Comparison of ENCODE assay signal across 19 cellular contexts in the genomic region with DNA sequence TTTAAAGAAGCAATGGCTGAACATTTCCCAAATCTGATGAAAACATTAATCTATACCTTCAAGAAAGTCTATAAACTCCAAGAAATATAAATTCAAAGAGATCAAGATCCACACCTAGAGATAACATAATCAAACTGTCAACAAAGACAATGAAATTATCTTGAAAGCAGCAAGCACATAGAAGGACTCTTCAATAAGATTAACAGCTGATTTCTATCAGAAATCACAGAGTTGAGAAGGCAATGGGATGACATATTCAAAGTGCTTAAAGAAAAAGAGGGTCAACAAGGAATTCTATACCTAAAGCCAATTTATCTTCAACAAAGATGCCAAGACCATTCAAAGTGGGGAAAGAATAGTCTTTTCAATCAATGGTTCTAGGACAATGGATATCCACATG. TPM values are rescaled to one million over a fixed set of nuclear protein-coding genes. Genes with fewer than 3 reads are reported as not detected.
DNase-seq lines count a peak whose midpoint lies in the region; ATAC-seq, FAIRE-seq and TF ChIP-seq lines count a peak whose summit lies in the region.
"Had no signal": no experiment of that assay in that cellular context is flagged by ENCODE, and none has a peak within 500 bp of the region (broad histone marks: within the 10 kb centered on the region; RNA-seq: fewer than 3 reads in every experiment).

No MANE protein-coding gene starts in this region.

- in situ Hi-C loops in HepG2 (cut with HindIII; ENCODE audit: extremely low pct_ligation_motif_present, low pct_unique_long_range_greater_than_20kb): no loop called here
- in situ Hi-C loops in K562 (cut with MboI): no loop called here

- TF ChIP-seq RAD21 in HepG2 (CRISPR knock-in tag; IDR thresholded peaks at IDR 0.05): no peak
- TF ChIP-seq RAD21 in K562 (CRISPR knock-in tag; conservative IDR thresholded peaks at IDR 0.05 in 1 of 2, IDR thresholded peaks at IDR 0.05 in 1 of 2): no peak

- H3K27me3 ChIP-seq in HepG2 (ENCODE audit: control insufficient read depth in 1 of 2, insufficient read depth in 2 of 2, low read length in 2 of 2) (0 out of 5 replicates have a peak, but pooled peaks cover 0 to 6% of the 10 kb centered on the region in 2 experiments), right lobe of liver (no peaks in the 10 kb centered on the region), K562 (ENCODE audit: control insufficient read depth in 2 of 2, insufficient read depth in 2 of 2, low read length in 2 of 2) (no peaks in the 10 kb centered on the region)
- H3K27me3 ChIP-seq: BLaER1 treated with 17β-estradiol and CSF1 and Interleukin-3, amounts not matched to agents 10 nM and 100 nM had no signal

- no peak for TF ChIP-seq POLR2A in HepG2 (IDR thresholded peaks at IDR 0.05; ENCODE audit: insufficient read depth in 1 of 2, low read depth in 2 of 2, low read length in 2 of 2)
- TF ChIP-seq POLR2A in right lobe of liver (IDR thresholded peaks at IDR 0.05): no peak
- TF ChIP-seq POLR2A in K562 (conservative IDR thresholded peaks at IDR 0.05): no peak

- no peak for FAIRE-seq in HepG2 (lab: Jason Lieb, UNC)
- no peak for FAIRE-seq in K562 (lab: Jason Lieb, UNC)
- FAIRE-seq: GM12891, GM19239, H1 had no signal

- intact Hi-C loops in HepG2 (cut with micrococcal nuclease; ENCODE audit: unreplicated experiment): no loop called here
- intact Hi-C loops in right lobe of liver (cut with DNase I): no loop called here
- intact Hi-C loops in K562 (cut with micrococcal nuclease): no loop called here
- intact Hi-C loops in Calu3 (cut with micrococcal nuclease; ENCODE audit: unreplicated experiment): no loop called here

- no peak overlapping the region for H3K4me3 Mint-ChIP-seq in Calu3 (ENCODE audit: low read depth, unreplicated experiment)
- H3K4me3 Mint-ChIP-seq: B cell; CD8-positive, alpha-beta T cell had no signal

- H3K79me2 ChIP-seq in HepG2 (ENCODE audit: insufficient read depth, low read length) (no peaks in the 10 kb centered on the region), K562 (ENCODE audit: control insufficient read depth, insufficient read depth, low read length) (no peaks in the 10 kb centered on the region)

- H3K4me2 ChIP-seq in HepG2 (ENCODE audit: low read depth, low read length): no peak overlapping the region
- no peak overlapping the region for H3K4me2 ChIP-seq in K562 (ENCODE audit: insufficient read depth, low read length)
- H3K4me2 ChIP-seq: BLaER1 treated with 17β-estradiol and CSF1 and Interleukin-3, amounts not matched to agents 10 nM and 100 nM had no signal

- H3K27me3 Mint-ChIP-seq in Calu3 (ENCODE audit: unreplicated experiment): no peaks in the 10 kb centered on the region

- peaks cover 5% of the 10 kb centered on the region; the same call in 1 of the 2 replicates for H3K9me3 ChIP-seq in HepG2 (ENCODE audit: low read length)
- no peaks in the 10 kb centered on the region for H3K9me3 ChIP-seq in right lobe of liver
- H3K9me3 ChIP-seq in K562 (replicated peaks; ENCODE audit: control insufficient read depth, insufficient read depth, low read depth, low read length): 0 out of 2 replicates have a peak, but pooled peaks cover 2% of the 10 kb centered on the region

- no peak for TF ChIP-seq EP300 in HepG2 (IDR thresholded peaks at IDR 0.05; ENCODE audit: low read depth in 2 of 2, low read length in 2 of 2)
- TF ChIP-seq EP300 in HepG2 (CRISPR knock-in tag; IDR thresholded peaks at IDR 0.05; ENCODE audit: borderline replicate concordance): no peak
- no peak for TF ChIP-seq EP300 in K562 (IDR thresholded peaks at IDR 0.05; ENCODE audit: low read length)

- H3K4me3 ChIP-seq in HepG2 (replicated peaks in 1 of 3; ENCODE audit: insufficient read depth in 1 of 3, low read depth in 2 of 3, low read length in 3 of 3): no peak overlapping the region
- no peak overlapping the region for H3K4me3 ChIP-seq in right lobe of liver
- no peak overlapping the region for H3K4me3 ChIP-seq in K562
- H3K4me3 ChIP-seq: BLaER1 treated with 17β-estradiol and CSF1 and Interleukin-3, amounts not matched to agents 10 nM and 100 nM had no signal

- DNase-seq in HepG2 (ENCODE audit: low spot score) (no peak), right lobe of liver (no peak), NCI-H1105 treated with DMSO at 0.1 percent for 48 hours (lab: John Stamatoyannopoulos, UW) (peak; percentile 18), K562 (ENCODE audit: extremely low read depth in 1 of 4, low spot score in 3 of 4) (no peak), Calu3 (no peak)
- DNase-seq: CD8-positive, alpha-beta T cell; DMS 273 treated with DMSO at 0.1 percent for 48 hours; DMS53; DND-41; EL; HCEC 1CT had no signal

- H2AFZ ChIP-seq in HepG2 (ENCODE audit: low read length) (no peak overlapping the region), K562 (ENCODE audit: low read depth, low read length) (no peak overlapping the region)

- TF ChIP-seq CTCF in HepG2 (CRISPR knock-in tag; IDR thresholded peaks at IDR 0.05) (no peak), right lobe of liver (IDR thresholded peaks at IDR 0.05) (no peak), K562 (IDR thresholded peaks at IDR 0.05 in 2 of 3, conservative IDR thresholded peaks at IDR 0.05 in 1 of 3; ENCODE audit: insufficient read depth in 2 of 3, low read depth in 1 of 3, low read length in 3 of 3) (no peak), Calu3 (IDR thresholded peaks at IDR 0.05; ENCODE audit: unreplicated experiment) (no peak)

- H4K20me1 ChIP-seq in HepG2 (ENCODE audit: insufficient read depth, low read length): no peaks in the 10 kb centered on the region
- no peaks in the 10 kb centered on the region for H4K20me1 ChIP-seq in K562 (replicated peaks; ENCODE audit: control insufficient read depth, insufficient read depth, low read length)
- H4K20me1 ChIP-seq: BLaER1 treated with 17β-estradiol and CSF1 and Interleukin-3, amounts not matched to agents 10 nM and 100 nM had no signal

- POLR2A ChIA-PET in HepG2 (lab: Yijun Ruan, JAX): no interaction called here
- POLR2A ChIA-PET in K562 (lab: Yijun Ruan, JAX): interaction anchor here (0.8 kb wide), 1 partner anchor 9 kb away, joined by 3 read pairs; no protein-coding TSS in a partner anchor

- H3K36me3 Mint-ChIP-seq in Calu3 (ENCODE audit: insufficient read depth, unreplicated experiment): no peaks in the 10 kb centered on the region

- H3K27ac Mint-ChIP-seq in Calu3 (ENCODE audit: unreplicated experiment): no peak overlapping the region
- H3K27ac Mint-ChIP-seq: B cell; CD8-positive, alpha-beta T cell had no signal

- H3K36me3 ChIP-seq in HepG2 (replicated peaks in 1 of 2; ENCODE audit: control insufficient read depth in 1 of 2, insufficient read depth in 2 of 2, low read length in 2 of 2) (no peaks in the 10 kb centered on the region), right lobe of liver (no peaks in the 10 kb centered on the region), K562 (ENCODE audit: control insufficient read depth, insufficient read depth, low read length) (no peaks in the 10 kb centered on the region; the same call in 2 of the 3 replicates)
- H3K36me3 ChIP-seq: BLaER1 treated with 17β-estradiol and CSF1 and Interleukin-3, amounts not matched to agents 10 nM and 100 nM had no signal

- H3K9ac ChIP-seq in HepG2 (ENCODE audit: insufficient read depth, low read depth, low read length): no peak overlapping the region
- no peak overlapping the region for H3K9ac ChIP-seq in K562 (ENCODE audit: insufficient read depth in 1 of 2, low read depth in 2 of 2, low read length in 2 of 2)
- H3K9ac ChIP-seq: BLaER1 treated with 17β-estradiol and CSF1 and Interleukin-3, amounts not matched to agents 10 nM and 100 nM had no signal

- no peak overlapping the region for H3K27ac ChIP-seq in HepG2 (ENCODE audit: extremely low read length, insufficient read depth, low read length)
- H3K27ac ChIP-seq in right lobe of liver: no peak overlapping the region
- H3K27ac ChIP-seq in K562 (ENCODE audit: extremely low read depth, low read depth, low read length): no peak overlapping the region
- H3K27ac ChIP-seq: BLaER1 treated with 17β-estradiol and CSF1 and Interleukin-3, amounts not matched to agents 10 nM and 100 nM had no signal

- H3K4me1 Mint-ChIP-seq in Calu3 (ENCODE audit: low read depth, unreplicated experiment): no peaks in the 10 kb centered on the region
- H3K4me1 Mint-ChIP-seq: B cell had no signal

- CTCF ChIA-PET in HepG2 (lab: Yijun Ruan, JAX; ENCODE audit: low intra/inter-chr PET ratio, low total read pairs): no interaction called here
- CTCF ChIA-PET in K562 (lab: Yijun Ruan, JAX; ENCODE audit: low intra/inter-chr PET ratio): interaction anchor here (0.7 kb wide), 1 partner anchor 15 kb away, joined by 3 read pairs; no protein-coding TSS in a partner anchor
- CTCF ChIA-PET in Calu3 (lab: Charles Lee): no interaction called here

- no peaks in the 10 kb centered on the region for H3K9me1 ChIP-seq in K562 (ENCODE audit: control insufficient read depth, insufficient read depth, low read length)

- BruUV-seq in HepG2 (replicated peaks; lab: Mats Ljungman, UMichigan): no TSS peak
- no TSS peak for BruUV-seq in K562 (replicated peaks; lab: Mats Ljungman, UMichigan)
- no TSS peak for BruUV-seq in Calu3 (replicated peaks; lab: Mats Ljungman, UMichigan)

- peaks cover 10% of the 10 kb centered on the region for H3K9me3 Mint-ChIP-seq in Calu3 (ENCODE audit: low read depth, unreplicated experiment)

- H3K4me1 ChIP-seq in HepG2 (ENCODE audit: insufficient read depth, low read length): no peaks in the 10 kb centered on the region
- no peaks in the 10 kb centered on the region for H3K4me1 ChIP-seq in right lobe of liver
- peaks cover 0 to 3% of the 10 kb centered on the region in 2 experiments; a peak in 1 of 5 replicates for H3K4me1 ChIP-seq in K562 (replicated peaks in 1 of 2; ENCODE audit: control insufficient read depth in 2 of 2, insufficient read depth in 2 of 2, low read length in 2 of 2)

- ATAC-seq in HepG2 (no peak), right lobe of liver (no peak), K562 (no peak), HG03565 (IDR thresholded peaks at IDR 0.05; ENCODE audit: unreplicated experiment) (no peak)
- ATAC-seq: CD8-positive, alpha-beta T cell had no signal

RNA-seq across cellular contexts. Expression of a gene that starts 41.1 kb away (rescaled TPM):
- total RNA-seq in HepG2 (2016; rRNA removed; fragmentation: Illumina TruSeq; extraction: Trizol): 0.07 TPM in 1 of 2 replicates, not detected in the other
- total RNA-seq in HepG2 (2016; cell fraction: cytosol; rRNA removed; fragmentation: Illumina TruSeq; extraction: Trizol; ENCODE audit: low read depth): not detected in 2 replicates
- total RNA-seq in HepG2 (2016; cell fraction: insoluble cytoplasmic fraction; rRNA removed; fragmentation: Illumina TruSeq; extraction: Trizol): 0.04 TPM in 1 of 2 replicates, not detected in the other
- not detected in 2 replicates for total RNA-seq in HepG2 (2016; cell fraction: membrane; rRNA removed; fragmentation: Illumina TruSeq; extraction: Trizol)
- 0.09 TPM in 1 of 2 replicates, not detected in the other for total RNA-seq in HepG2 (2016; cell fraction: nucleus; rRNA removed; fragmentation: Illumina TruSeq; extraction: Trizol)
- 0.04 TPM in 2 replicates for polyA plus RNA-seq in HepG2 (2011; rRNA removed)
- polyA plus RNA-seq in HepG2 (2011; cell fraction: cytosol; rRNA removed): 0.03 TPM in 1 of 2 replicates, not detected in the other
- not detected in 2 replicates for polyA plus RNA-seq in HepG2 (2011; cell fraction: nucleus; rRNA removed)
- polyA plus RNA-seq in HepG2 (2012): 0.12 and 0.23 TPM in 2 replicates
- not detected in 2 replicates for polyA plus RNA-seq in HepG2 (2016; cell fraction: cytosol; fragmentation: Illumina TruSeq; extraction: Trizol; ENCODE audit: low read depth)
- 0.12 and 0.13 TPM in 2 replicates for polyA plus RNA-seq in HepG2 (2016; cell fraction: insoluble cytoplasmic fraction; fragmentation: Illumina TruSeq; extraction: Trizol; ENCODE audit: low read depth)
- 0.08 TPM in 1 of 2 replicates, not detected in the other for polyA plus RNA-seq in HepG2 (2016; cell fraction: membrane; fragmentation: Illumina TruSeq; extraction: Trizol; ENCODE audit: low read depth)
- 0.44 TPM in 1 of 2 replicates, not detected in the other for polyA plus RNA-seq in HepG2 (2016; cell fraction: nucleus; fragmentation: Illumina TruSeq; extraction: Trizol; ENCODE audit: insufficient read depth, low read depth)
- not detected in 2 replicates for polyA minus RNA-seq in HepG2 (2011; rRNA and poly(A)+ RNA removed; ENCODE audit: low replicate concordance)
- not detected in 2 replicates for polyA minus RNA-seq in HepG2 (2011; cell fraction: cytosol; rRNA and poly(A)+ RNA removed)
- polyA minus RNA-seq in HepG2 (2011; cell fraction: nucleus; rRNA and poly(A)+ RNA removed): not detected in 2 replicates
- under 1 TPM in 4 of 6 experiments, not detected in 2; 0.13 to 0.56 (median 0.37) TPM for total RNA-seq in right lobe of liver
- 0.37 and 0.84 TPM in 2 replicates for total RNA-seq in K562 (2011; cell fraction: chromatin; rRNA removed; ENCODE audit: low replicate concordance)
- 0.17 and 0.26 TPM in 2 replicates for total RNA-seq in K562 (2011; cell fraction: nucleolus; rRNA removed)
- total RNA-seq in K562 (2011; cell fraction: nucleoplasm; rRNA removed): 0.31 and 0.44 TPM in 2 replicates
- 0.27 and 0.57 TPM in 2 replicates for total RNA-seq in K562 (2014; rRNA removed)
- total RNA-seq in K562 (2014; rRNA removed; fragmentation: Illumina TruSeq; extraction: Trizol): 0.67 and 0.91 TPM in 2 replicates
- 0.33 and 0.34 TPM in 2 replicates for total RNA-seq in K562 (2015; rRNA removed; fragmentation: Illumina TruSeq; extraction: Trizol)
- total RNA-seq in K562 (2021): 0.65 and 0.82 TPM in 2 replicates
- 0.35 and 0.51 TPM in 2 replicates for polyA plus RNA-seq in K562 (2011; rRNA removed)
- 0.24 and 0.34 TPM in 2 replicates for polyA plus RNA-seq in K562 (2011; cell fraction: cytosol; rRNA removed)
- polyA plus RNA-seq in K562 (2011; cell fraction: nucleus; rRNA removed): 0.23 and 0.29 TPM in 2 replicates
- polyA plus RNA-seq in K562 (2012): 0.86 and 12.2 TPM in 2 replicates
- 1.5 and 1.8 TPM in 2 replicates for polyA plus RNA-seq in K562 (2014; fragmentation: Illumina TruSeq; extraction: Trizol)
- under 1 TPM; 0.50 to 0.59 TPM for polyA plus RNA-seq in K562 (2014; fragmentation: Nextera tagmentation; extraction: Ambion mirVana)
- polyA plus RNA-seq in K562 (2014; rRNA removed): 0.48 and 0.58 TPM in 2 replicates
- 0.32 and 0.75 TPM in 2 replicates for polyA minus RNA-seq in K562 (2011; rRNA and poly(A)+ RNA removed)
- not detected in 2 replicates for polyA minus RNA-seq in K562 (2011; cell fraction: cytosol; rRNA and poly(A)+ RNA removed)
- 0.27 TPM in 1 of 2 replicates, not detected in the other for polyA minus RNA-seq in K562 (2011; cell fraction: nucleus; rRNA and poly(A)+ RNA removed)
- 20.5 and 39.7 TPM in 2 replicates for total RNA-seq in Calu3 (2022)
- total RNA-seq: A172, G401 had no signal

RNA-seq across cellular contexts. Expression of a gene that starts 49.4 kb away (rescaled TPM):
- total RNA-seq in HepG2 (2016; rRNA removed; fragmentation: Illumina TruSeq; extraction: Trizol) (not detected in 2 replicates), right lobe of liver (10 to 100 TPM in 2 of 6 experiments, 1 to 10 TPM in 2, under 1 TPM in 2; 0.27 to 12.5 (median 5.5) TPM), K562 (2014; rRNA removed) (8.8 and 9.2 TPM in 2 replicates), K562 (2014; rRNA removed; fragmentation: Illumina TruSeq; extraction: Trizol) (21.9 and 24.7 TPM in 2 replicates), K562 (2015; rRNA removed; fragmentation: Illumina TruSeq; extraction: Trizol) (15.5 and 17.0 TPM in 2 replicates), K562 (2021) (23.8 and 25.0 TPM in 2 replicates), Calu3 (2022) (42.9 and 43.6 TPM in 2 replicates)
- total RNA-seq in HepG2 (2016; cell fraction: cytosol; rRNA removed; fragmentation: Illumina TruSeq; extraction: Trizol; ENCODE audit: low read depth): not detected in 2 replicates
- 0.02 TPM in 1 of 2 replicates, not detected in the other for total RNA-seq in HepG2 (2016; cell fraction: insoluble cytoplasmic fraction; rRNA removed; fragmentation: Illumina TruSeq; extraction: Trizol)
- not detected in 2 replicates for total RNA-seq in HepG2 (2016; cell fraction: membrane; rRNA removed; fragmentation: Illumina TruSeq; extraction: Trizol)
- total RNA-seq in HepG2 (2016; cell fraction: nucleus; rRNA removed; fragmentation: Illumina TruSeq; extraction: Trizol): not detected in 2 replicates
- polyA plus RNA-seq in HepG2 (2011; rRNA removed) (not detected in 2 replicates), K562 (2011; rRNA removed) (13.7 and 13.8 TPM in 2 replicates), K562 (2014; fragmentation: Illumina TruSeq; extraction: Trizol) (20.1 and 22.9 TPM in 2 replicates), K562 (2014; fragmentation: Nextera tagmentation; extraction: Ambion mirVana) (10 to 100 TPM; 13.6 to 13.8 TPM), K562 (2014; rRNA removed) (14.4 and 18.5 TPM in 2 replicates)
- 0.01 TPM in 1 of 2 replicates, not detected in the other for polyA plus RNA-seq in HepG2 (2011; cell fraction: cytosol; rRNA removed)
- polyA plus RNA-seq in HepG2 (2011; cell fraction: nucleus; rRNA removed): not detected in 2 replicates
- not detected in 2 replicates for polyA plus RNA-seq in HepG2 (2012)
- not detected in 2 replicates for polyA plus RNA-seq in HepG2 (2016; cell fraction: cytosol; fragmentation: Illumina TruSeq; extraction: Trizol; ENCODE audit: low read depth)
- not detected in 2 replicates for polyA plus RNA-seq in HepG2 (2016; cell fraction: insoluble cytoplasmic fraction; fragmentation: Illumina TruSeq; extraction: Trizol; ENCODE audit: low read depth)
- not detected in 2 replicates for polyA plus RNA-seq in HepG2 (2016; cell fraction: membrane; fragmentation: Illumina TruSeq; extraction: Trizol; ENCODE audit: low read depth)
- not detected in 2 replicates for polyA plus RNA-seq in HepG2 (2016; cell fraction: nucleus; fragmentation: Illumina TruSeq; extraction: Trizol; ENCODE audit: insufficient read depth, low read depth)
- 7.5 TPM in 1 of 2 replicates, not detected in the other for polyA minus RNA-seq in HepG2 (2011; rRNA and poly(A)+ RNA removed; ENCODE audit: low replicate concordance)
- not detected in 2 replicates for polyA minus RNA-seq in HepG2 (2011; cell fraction: cytosol; rRNA and poly(A)+ RNA removed)
- polyA minus RNA-seq in HepG2 (2011; cell fraction: nucleus; rRNA and poly(A)+ RNA removed): 0.13 TPM in 1 of 2 replicates, not detected in the other
- total RNA-seq in K562 (2011; cell fraction: chromatin; rRNA removed; ENCODE audit: low replicate concordance): 11.6 and 22.2 TPM in 2 replicates
- 7.2 and 10.4 TPM in 2 replicates for total RNA-seq in K562 (2011; cell fraction: nucleolus; rRNA removed)
- 15.5 and 25.9 TPM in 2 replicates for total RNA-seq in K562 (2011; cell fraction: nucleoplasm; rRNA removed)
- polyA plus RNA-seq in K562 (2011; cell fraction: cytosol; rRNA removed): 4.1 and 8.3 TPM in 2 replicates
- 4.4 and 6.8 TPM in 2 replicates for polyA plus RNA-seq in K562 (2011; cell fraction: nucleus; rRNA removed)
- 14.8 and 16.9 TPM in 2 replicates for polyA plus RNA-seq in K562 (2012)
- 21.4 and 29.6 TPM in 2 replicates for polyA minus RNA-seq in K562 (2011; rRNA and poly(A)+ RNA removed)
- polyA minus RNA-seq in K562 (2011; cell fraction: cytosol; rRNA and poly(A)+ RNA removed): 7.6 and 11.0 TPM in 2 replicates
- 4.7 and 10.6 TPM in 2 replicates for polyA minus RNA-seq in K562 (2011; cell fraction: nucleus; rRNA and poly(A)+ RNA removed)
- total RNA-seq: G401 had no signal

Comparison
In these comparisons a context has a peak if more than half of its experiments do, and no peak if none do; other contexts are left out.
1. RNA of a gene that starts 41.1 kb away (total RNA-seq): 20.5 to 39.7 TPM in Calu3; 0.17 to 0.91 TPM in K562, 0.13 to 0.56 TPM in right lobe of liver and 0.04 to 0.09 TPM in HepG2; every median in the first group is over 10 times any median in the second.